Comparison of ENCODE assay signal across 1 cellular context in genomic region chr17:75589017-75589918, GRCh38.
TF ChIP-seq lines count a peak whose summit lies in the region.

No MANE protein-coding gene starts in this region.

TF ChIP-seq in HepG2, 621 proteins besides CTCF, POLR2A, EP300 and RAD21 (continued from another document and continues in another):
- 0 out of 2 replicates have a peak, but pooled peaks have one; percentile 16 for TF ChIP-seq ZNF362 (CRISPR knock-in tag; IDR thresholded peaks at IDR 0.05; ENCODE audit: borderline replicate concordance)
- TF ChIP-seq GFI1 (CRISPR knock-in tag; IDR thresholded peaks at IDR 0.05; ENCODE audit: borderline replicate concordance) = no peak
- no peak for TF ChIP-seq CBX1 (IDR thresholded peaks at IDR 0.05; ENCODE audit: low read depth)
- TF ChIP-seq RBAK (CRISPR knock-in tag; IDR thresholded peaks at IDR 0.05) = no peak
- TF ChIP-seq, protein P1, sequence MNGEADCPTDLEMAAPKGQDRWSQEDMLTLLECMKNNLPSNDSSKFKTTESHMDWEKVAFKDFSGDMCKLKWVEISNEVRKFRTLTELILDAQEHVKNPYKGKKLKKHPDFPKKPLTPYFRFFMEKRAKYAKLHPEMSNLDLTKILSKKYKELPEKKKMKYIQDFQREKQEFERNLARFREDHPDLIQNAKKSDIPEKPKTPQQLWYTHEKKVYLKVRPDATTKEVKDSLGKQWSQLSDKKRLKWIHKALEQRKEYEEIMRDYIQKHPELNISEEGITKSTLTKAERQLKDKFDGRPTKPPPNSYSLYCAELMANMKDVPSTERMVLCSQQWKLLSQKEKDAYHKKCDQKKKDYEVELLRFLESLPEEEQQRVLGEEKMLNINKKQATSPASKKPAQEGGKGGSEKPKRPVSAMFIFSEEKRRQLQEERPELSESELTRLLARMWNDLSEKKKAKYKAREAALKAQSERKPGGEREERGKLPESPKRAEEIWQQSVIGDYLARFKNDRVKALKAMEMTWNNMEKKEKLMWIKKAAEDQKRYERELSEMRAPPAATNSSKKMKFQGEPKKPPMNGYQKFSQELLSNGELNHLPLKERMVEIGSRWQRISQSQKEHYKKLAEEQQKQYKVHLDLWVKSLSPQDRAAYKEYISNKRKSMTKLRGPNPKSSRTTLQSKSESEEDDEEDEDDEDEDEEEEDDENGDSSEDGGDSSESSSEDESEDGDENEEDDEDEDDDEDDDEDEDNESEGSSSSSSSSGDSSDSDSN (CRISPR knock-in tag; IDR thresholded peaks at IDR 0.05) = peak; percentile 51; the same call in 1 of the 2 replicates
- TF ChIP-seq EED (CRISPR knock-in tag; IDR thresholded peaks at IDR 0.05) = peak; percentile 62; the same call in 1 of the 2 replicates
- TF ChIP-seq ZNF704 (CRISPR knock-in tag; IDR thresholded peaks at IDR 0.05; ENCODE audit: borderline replicate concordance) = no peak
- no peak for TF ChIP-seq ZNF83 (CRISPR knock-in tag; IDR thresholded peaks at IDR 0.05; ENCODE audit: borderline replicate concordance)
- no peak for TF ChIP-seq ZNF713 (CRISPR knock-in tag; IDR thresholded peaks at IDR 0.05)
- no peak for TF ChIP-seq ZSCAN30 (CRISPR knock-in tag; IDR thresholded peaks at IDR 0.05)
- TF ChIP-seq AKAP8 (CRISPR knock-in tag; IDR thresholded peaks at IDR 0.05) = no peak
- TF ChIP-seq PAF1 (CRISPR knock-in tag; IDR thresholded peaks at IDR 0.05) = no peak
- TF ChIP-seq REXO4 (CRISPR knock-in tag; IDR thresholded peaks at IDR 0.05; ENCODE audit: borderline replicate concordance) = no peak
- no peak for TF ChIP-seq ZNF432 (CRISPR knock-in tag; IDR thresholded peaks at IDR 0.05; ENCODE audit: borderline replicate concordance)
- TF ChIP-seq SETDB1 (CRISPR knock-in tag; IDR thresholded peaks at IDR 0.05; ENCODE audit: borderline replicate concordance) = no peak
- 0 out of 2 replicates have a peak, but pooled peaks have one; percentile 12 for TF ChIP-seq MXD1 (CRISPR knock-in tag; IDR thresholded peaks at IDR 0.05)
- TF ChIP-seq ZNF558 (CRISPR knock-in tag; IDR thresholded peaks at IDR 0.05; ENCODE audit: borderline replicate concordance) = no peak; the same call in 1 of the 2 replicates
- TF ChIP-seq ZIK1 (CRISPR knock-in tag; IDR thresholded peaks at IDR 0.05; ENCODE audit: borderline replicate concordance, low read depth) = peak; percentile 60; the same call in 1 of the 2 replicates
- no peak for TF ChIP-seq SRSF1 (optimal IDR thresholded peaks at IDR 0.05; ENCODE audit: low read depth, low read length)
- TF ChIP-seq ZNF33A (CRISPR knock-in tag; IDR thresholded peaks at IDR 0.05; ENCODE audit: borderline replicate concordance) = no peak
- peak; percentile 64 for TF ChIP-seq SAP130 (CRISPR knock-in tag; IDR thresholded peaks at IDR 0.05; ENCODE audit: low read depth)
- TF ChIP-seq ZNF142 (CRISPR knock-in tag; IDR thresholded peaks at IDR 0.05) = no peak
- TF ChIP-seq ZC3H13 (CRISPR knock-in tag; IDR thresholded peaks at IDR 0.05) = no peak
- peak; percentile 57; the same call in 1 of the 2 replicates for TF ChIP-seq ZNF546 (CRISPR knock-in tag; conservative IDR thresholded peaks at IDR 0.05)
- TF ChIP-seq MBNL3 (CRISPR knock-in tag; conservative IDR thresholded peaks at IDR 0.05) = no peak
- TF ChIP-seq HDAC1 (CRISPR knock-in tag; IDR thresholded peaks at IDR 0.05) = peak; percentile 41; the same call in 1 of the 2 replicates
- TF ChIP-seq NCOR1 (IDR thresholded peaks at IDR 0.05; ENCODE audit: borderline replicate concordance, low read length) = no peak
- no peak for TF ChIP-seq ZNF530 (CRISPR knock-in tag; IDR thresholded peaks at IDR 0.05; ENCODE audit: low read depth)
- no peak for TF ChIP-seq ZNF746 (CRISPR knock-in tag; IDR thresholded peaks at IDR 0.05)
- TF ChIP-seq ZNF749 (CRISPR knock-in tag; IDR thresholded peaks at IDR 0.05; ENCODE audit: borderline replicate concordance) = no peak
- peak; percentile 56; the same call in 1 of the 2 replicates for TF ChIP-seq ZNF776 (CRISPR knock-in tag; IDR thresholded peaks at IDR 0.05)
- no peak for TF ChIP-seq NFE2L2 (IDR thresholded peaks at IDR 0.05; ENCODE audit: low read length)
- TF ChIP-seq USF2 (IDR thresholded peaks at IDR 0.05; ENCODE audit: low read depth, low read length) = no peak
- no peak for TF ChIP-seq USF2 (CRISPR knock-in tag; IDR thresholded peaks at IDR 0.05; ENCODE audit: borderline replicate concordance)
- TF ChIP-seq ZNF543 (CRISPR knock-in tag; IDR thresholded peaks at IDR 0.05) = 0 out of 2 replicates have a peak, but pooled peaks have one; percentile 46
- 0 out of 2 replicates have a peak, but pooled peaks have one; percentile 22 for TF ChIP-seq TFDP2 (CRISPR knock-in tag; IDR thresholded peaks at IDR 0.05)
- TF ChIP-seq BCLAF1 (IDR thresholded peaks at IDR 0.05) = no peak
- 0 out of 2 replicates have a peak, but pooled peaks have one; percentile 69 for TF ChIP-seq ZNF329 (CRISPR knock-in tag; IDR thresholded peaks at IDR 0.05; ENCODE audit: low read depth)
- TF ChIP-seq, protein P2, sequence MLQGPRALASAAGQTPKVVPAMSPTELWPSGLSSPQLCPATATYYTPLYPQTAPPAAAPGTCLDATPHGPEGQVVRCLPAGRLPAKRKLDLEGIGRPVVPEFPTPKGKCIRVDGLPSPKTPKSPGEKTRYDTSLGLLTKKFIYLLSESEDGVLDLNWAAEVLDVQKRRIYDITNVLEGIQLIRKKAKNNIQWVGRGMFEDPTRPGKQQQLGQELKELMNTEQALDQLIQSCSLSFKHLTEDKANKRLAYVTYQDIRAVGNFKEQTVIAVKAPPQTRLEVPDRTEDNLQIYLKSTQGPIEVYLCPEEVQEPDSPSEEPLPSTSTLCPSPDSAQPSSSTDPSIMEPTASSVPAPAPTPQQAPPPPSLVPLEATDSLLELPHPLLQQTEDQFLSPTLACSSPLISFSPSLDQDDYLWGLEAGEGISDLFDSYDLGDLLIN (CRISPR knock-in tag; IDR thresholded peaks at IDR 0.05; ENCODE audit: borderline replicate concordance) = no peak
- TF ChIP-seq ZNF550 (CRISPR knock-in tag; IDR thresholded peaks at IDR 0.05; ENCODE audit: borderline replicate concordance) = no peak
- TF ChIP-seq NFYC (CRISPR knock-in tag; IDR thresholded peaks at IDR 0.05) = no peak
- no peak for TF ChIP-seq STAT5B (CRISPR knock-in tag; IDR thresholded peaks at IDR 0.05)
- no peak for TF ChIP-seq FIP1L1 (IDR thresholded peaks at IDR 0.05; ENCODE audit: borderline replicate concordance, insufficient read depth, low read depth, low read length)
- no peak for TF ChIP-seq CBX5 (CRISPR knock-in tag; IDR thresholded peaks at IDR 0.05; ENCODE audit: borderline replicate concordance)
- peak; percentile 60; the same call in 1 of the 2 replicates for TF ChIP-seq SPEN (CRISPR knock-in tag; IDR thresholded peaks at IDR 0.05; ENCODE audit: low read depth)
- TF ChIP-seq ESRRA (CRISPR knock-in tag; IDR thresholded peaks at IDR 0.05; ENCODE audit: low read depth) = no peak; the same call in 1 of the 2 replicates
- TF ChIP-seq, protein P3, sequence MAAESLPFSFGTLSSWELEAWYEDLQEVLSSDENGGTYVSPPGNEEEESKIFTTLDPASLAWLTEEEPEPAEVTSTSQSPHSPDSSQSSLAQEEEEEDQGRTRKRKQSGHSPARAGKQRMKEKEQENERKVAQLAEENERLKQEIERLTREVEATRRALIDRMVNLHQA (CRISPR knock-in tag; IDR thresholded peaks at IDR 0.05) = no peak
